9 cellular contexts compared by ENCODE assay signal in genomic region chr1:152110860-152111514, GRCh38. TPM values are rescaled to one million over a fixed set of nuclear protein-coding genes. Genes with fewer than 3 reads are reported as not detected.
DNase-seq lines count a peak whose midpoint lies in the region; ATAC-seq and TF ChIP-seq lines count a peak whose summit lies in the region.
"Had no signal": no experiment of that assay in that cellular context is flagged by ENCODE, and none has a peak within 500 bp of the region (broad histone marks: within the 10 kb centered on the region; RNA-seq: fewer than 3 reads in every experiment).

No MANE protein-coding gene starts in this region.

- no peak overlapping the region for H3K9ac ChIP-seq in colonic mucosa (ENCODE audit: low read depth in 2 of 2, low read length in 2 of 2)

- H3K27me3 ChIP-seq in colonic mucosa: peaks cover 92% of the 10 kb centered on the region
- H3K27me3 ChIP-seq in lung (ENCODE audit: control insufficient read depth, insufficient read depth): peaks cover 4% of the 10 kb centered on the region
- peaks cover 95% of the 10 kb centered on the region for H3K27me3 ChIP-seq in suprapubic skin

- H3K4me3 ChIP-seq in AG09309 (ENCODE audit: control insufficient read depth, low read depth, low read length) (peak overlapping the region; percentile 55), colonic mucosa (peak overlapping the region; percentile 38), lung (peak overlapping the region; percentile 28), suprapubic skin (peak overlapping the region; percentile 52)

- WGBS in lung, 2 donors: 1% methylated on average over 60 of the region's 60 CpGs
- WGBS in suprapubic skin: 2% methylated on average over 55 of the region's 60 CpGs

- H3K36me3 ChIP-seq in colonic mucosa (no peaks in the 10 kb centered on the region), lung (ENCODE audit: control insufficient read depth in 2 of 2, insufficient read depth in 2 of 2, low read length in 2 of 2) (no peaks in the 10 kb centered on the region), suprapubic skin (no peaks in the 10 kb centered on the region)

- in situ Hi-C loops in GM13976 (cut with MboI; ENCODE audit: low sequenced_read_pairs, unreplicated experiment): no loop called here

- H3K4me1 ChIP-seq in colonic mucosa (peaks cover 15% of the 10 kb centered on the region), lung (ENCODE audit: control insufficient read depth in 2 of 2, insufficient read depth in 2 of 2, low read length in 2 of 2) (peaks cover 0 to 43% of the 10 kb centered on the region in 2 donors), suprapubic skin (peaks cover 47% of the 10 kb centered on the region)

- DNase-seq in AG09309 (ENCODE audit: low read depth) (peak; percentile 8), GM13976 (ENCODE audit: low spot score) (peak; percentile 46), RPMI7951 (ENCODE audit: low read depth) (peak; percentile 48), colonic mucosa (peak; percentile 50), lung (ENCODE audit: low spot score) (no peak), suprapubic skin (ENCODE audit: low spot score in 2 of 2) (peak in 1 of 2 donors; percentile 61)

- intact Hi-C loops in colonic mucosa (cut with DNase I): no loop called here

- ATAC-seq in lung (ENCODE audit: insufficient read depth, low FRiP score): peak; percentile 45
- no peak for ATAC-seq in HG02588 (IDR thresholded peaks at IDR 0.05; ENCODE audit: unreplicated experiment)
- ATAC-seq in HG02981 (IDR thresholded peaks at IDR 0.05; ENCODE audit: unreplicated experiment): no peak

- TF ChIP-seq CTCF in AG09309 (IDR thresholded peaks at IDR 0.05; ENCODE audit: control insufficient read depth, insufficient read depth, low read depth, low read length, missing control alignments): no peak
- TF ChIP-seq CTCF in GM13976 (IDR thresholded peaks at IDR 0.05; ENCODE audit: borderline replicate concordance, control extremely low read depth, extremely low read depth, insufficient read depth, missing control alignments): no peak
- TF ChIP-seq CTCF in colonic mucosa (IDR thresholded peaks at IDR 0.05): no peak
- no peak for TF ChIP-seq CTCF in lung (IDR thresholded peaks at IDR 0.05; ENCODE audit: control extremely low read depth, extremely low read depth)
- TF ChIP-seq CTCF in suprapubic skin (IDR thresholded peaks at IDR 0.05): no peak

- TF ChIP-seq POLR2A in suprapubic skin (IDR thresholded peaks at IDR 0.05): no peak

- H3K9me3 ChIP-seq in colonic mucosa (no peaks in the 10 kb centered on the region), lung (ENCODE audit: control insufficient read depth in 2 of 2, insufficient read depth in 1 of 2, low read length in 1 of 2) (peaks cover 0 to 36% of the 10 kb centered on the region in 2 donors), suprapubic skin (no peaks in the 10 kb centered on the region)

- no peak for TF ChIP-seq EP300 in suprapubic skin (IDR thresholded peaks at IDR 0.05)

- H3K27ac ChIP-seq in colonic mucosa: no peak overlapping the region
- H3K27ac ChIP-seq in lung (ENCODE audit: low read depth in 1 of 2, low read length in 1 of 2): no peak overlapping the region
- H3K27ac ChIP-seq in suprapubic skin: no peak overlapping the region
- H3K27ac ChIP-seq: epithelial cell of prostate had no signal

RNA-seq across cellular contexts. Expression of gene TCHH, which starts 4.3 kb away (rescaled TPM):
- total RNA-seq in RPMI7951 (2014; rRNA removed; shearing (Covaris generic)): under 0.01 TPM in 2 replicates
- total RNA-seq in colonic mucosa (not detected), lung (under 1 TPM; 0.03 TPM), suprapubic skin (10 to 100 TPM in 3 of 4 donors, 1 to 10 TPM in 1; 7.0 to 71.9 (median 37.2) TPM)
- under 1 TPM; 0.06 to 0.15 TPM for polyA plus RNA-seq in lung

RNA-seq across cellular contexts. Expression of gene TCHHL1, which starts 22.1 kb away (rescaled TPM):
- not detected in 2 replicates for total RNA-seq in RPMI7951 (2014; rRNA removed; shearing (Covaris generic))
- total RNA-seq in colonic mucosa (not detected), lung (not detected), suprapubic skin (1 to 10 TPM in 3 of 4 donors, not detected in 1; 1.7 to 4.4 (median 3.3) TPM)
- not detected for polyA plus RNA-seq in lung

RNA-seq across cellular contexts. Expression of gene RPTN, which starts 48.0 kb away (rescaled TPM):
- total RNA-seq in RPMI7951 (2014; rRNA removed; shearing (Covaris generic)): not detected in 2 replicates
- total RNA-seq in colonic mucosa: not detected
- not detected for total RNA-seq in lung
- polyA plus RNA-seq in lung: not detected
- total RNA-seq in suprapubic skin: 10 to 100 TPM in 3 of 4 donors, 1 to 10 TPM in 1; 9.0 to 40.3 (median 18.2) TPM
